In the genomic region with DNA sequence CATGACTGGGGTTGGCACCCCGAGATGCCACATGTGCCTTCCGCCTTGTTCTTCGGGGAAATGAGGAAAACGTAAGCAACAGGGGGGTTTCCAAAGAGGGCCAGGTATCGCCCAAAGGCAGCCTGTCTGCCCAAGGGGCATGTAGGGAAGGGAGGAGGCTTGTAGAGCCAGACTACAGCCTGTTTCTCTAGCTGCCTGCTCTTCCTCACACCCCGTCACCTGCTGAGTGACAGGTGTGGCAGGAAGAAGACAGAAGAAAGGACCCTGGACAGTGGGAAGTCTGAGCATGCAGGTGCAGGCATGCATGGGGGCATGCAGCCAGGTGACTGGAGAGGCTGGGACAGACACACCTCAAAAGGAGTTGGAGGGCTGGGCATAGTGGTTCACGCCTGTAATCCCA, we compare ENCODE assay signal across 23 cellular contexts. TPM values are rescaled to one million over a fixed set of nuclear protein-coding genes. Genes with fewer than 3 reads are reported as not detected.
DNase-seq lines count a peak whose midpoint lies in the region; ATAC-seq and TF ChIP-seq lines count a peak whose summit lies in the region.
"Had no signal": no experiment of that assay in that cellular context is flagged by ENCODE, and none has a peak within 500 bp of the region (broad histone marks: within the 10 kb centered on the region; RNA-seq: fewer than 3 reads in every experiment).

No MANE protein-coding gene starts in this region.

- WGBS in suprapubic skin, result 50% methylated on average over 7 of the region's 7 CpGs

- CTCF ChIA-PET in activated CD8-positive, alpha-beta memory T cell treated with anti-CD3 and anti-CD28 coated beads, Interleukin-2, amount 10 ng/mL, durations not matched to agents 7 days and 5 days (lab: Charles Lee), result no interaction called here

- H3K9me3 Mint-ChIP-seq in activated T-cell treated with anti-CD3 and anti-CD28 coated beads, Interleukin-2, amount 50 U/mL, for 72 hours, result no peaks in the 10 kb centered on the region
- no peaks in the 10 kb centered on the region for H3K9me3 Mint-ChIP-seq in activated CD8-positive, alpha-beta memory T cell treated with anti-CD3 and anti-CD28 coated beads, Interleukin-2, amount 10 ng/mL, durations not matched to agents 7 days and 5 days (ENCODE audit: low read depth)
- H3K9me3 Mint-ChIP-seq: CD4-positive, alpha-beta memory T cell had no signal

- no peaks in the 10 kb centered on the region for H3K36me3 Mint-ChIP-seq in activated T-cell treated with anti-CD3 and anti-CD28 coated beads, Interleukin-2, amount 50 U/mL, for 72 hours (ENCODE audit: insufficient read depth in 2 of 2)
- H3K36me3 Mint-ChIP-seq in activated CD8-positive, alpha-beta memory T cell treated with anti-CD3 and anti-CD28 coated beads, Interleukin-2, amount 10 ng/mL, durations not matched to agents 7 days and 5 days, result no peaks in the 10 kb centered on the region
- H3K36me3 Mint-ChIP-seq: CD4-positive, alpha-beta memory T cell had no signal

- TF ChIP-seq EP300 in suprapubic skin (IDR thresholded peaks at IDR 0.05), result no peak

- peak overlapping the region; percentile 54 for H3K27ac Mint-ChIP-seq in activated T-cell treated with anti-CD3 and anti-CD28 coated beads, Interleukin-2, amount 50 U/mL, for 72 hours
- no peak overlapping the region for H3K27ac Mint-ChIP-seq in activated CD8-positive, alpha-beta memory T cell treated with anti-CD3 and anti-CD28 coated beads, Interleukin-2, amount 10 ng/mL, durations not matched to agents 7 days and 5 days
- H3K27ac Mint-ChIP-seq: CD4-positive, alpha-beta memory T cell had no signal

- H3K4me3 Mint-ChIP-seq in activated T-cell treated with anti-CD3 and anti-CD28 coated beads, Interleukin-2, amount 50 U/mL, for 72 hours, result peak overlapping the region in 1 of 2 donors; percentile 7
- no peak overlapping the region for H3K4me3 Mint-ChIP-seq in activated CD8-positive, alpha-beta memory T cell treated with anti-CD3 and anti-CD28 coated beads, Interleukin-2, amount 10 ng/mL, durations not matched to agents 7 days and 5 days
- H3K4me3 Mint-ChIP-seq: activated CD4-positive, alpha-beta T cell treated with anti-CD3 and anti-CD28 coated beads, Interleukin-2, amount 10 ng/mL, durations not matched to agents 7 days and 5 days; CD4-positive, alpha-beta memory T cell had no signal

- TF ChIP-seq POLR2A in suprapubic skin (IDR thresholded peaks at IDR 0.05), result no peak

- H3K9me3 ChIP-seq in suprapubic skin, result no peaks in the 10 kb centered on the region
- H3K9me3 ChIP-seq: breast epithelium, esophagus muscularis mucosa, neutrophil had no signal

- H3K4me1 Mint-ChIP-seq in activated T-cell treated with anti-CD3 and anti-CD28 coated beads, Interleukin-2, amount 50 U/mL, for 72 hours (ENCODE audit: low read depth), result peaks cover 30% of the 10 kb centered on the region
- peaks cover 13% of the 10 kb centered on the region for H3K4me1 Mint-ChIP-seq in activated CD8-positive, alpha-beta memory T cell treated with anti-CD3 and anti-CD28 coated beads, Interleukin-2, amount 10 ng/mL, durations not matched to agents 7 days and 5 days

- peaks cover 24% of the 10 kb centered on the region for H3K4me1 ChIP-seq in suprapubic skin
- H3K4me1 ChIP-seq: breast epithelium, esophagus muscularis mucosa, tibial nerve had no signal

- no peaks in the 10 kb centered on the region for H3K36me3 ChIP-seq in suprapubic skin
- H3K36me3 ChIP-seq: breast epithelium, esophagus muscularis mucosa, neutrophil, tibial nerve had no signal

- peak overlapping the region; percentile 65 for H3K27ac ChIP-seq in suprapubic skin
- H3K27ac ChIP-seq: breast epithelium, esophagus muscularis mucosa, neutrophil, tibial nerve had no signal

- TF ChIP-seq CTCF in epithelial cell of esophagus (IDR thresholded peaks at IDR 0.05; ENCODE audit: insufficient read depth, low read depth, low read length, missing control alignments) (no peak), suprapubic skin (IDR thresholded peaks at IDR 0.05) (no peak)

- H3K27me3 Mint-ChIP-seq in activated T-cell treated with anti-CD3 and anti-CD28 coated beads, Interleukin-2, amount 50 U/mL, for 72 hours (ENCODE audit: low read depth), result no peaks in the 10 kb centered on the region
- peaks cover 2% of the 10 kb centered on the region for H3K27me3 Mint-ChIP-seq in activated CD8-positive, alpha-beta memory T cell treated with anti-CD3 and anti-CD28 coated beads, Interleukin-2, amount 10 ng/mL, durations not matched to agents 7 days and 5 days
- H3K27me3 Mint-ChIP-seq: CD4-positive, alpha-beta memory T cell had no signal

- H3K27me3 ChIP-seq in suprapubic skin, result no peaks in the 10 kb centered on the region
- H3K27me3 ChIP-seq: breast epithelium, esophagus muscularis mucosa, neutrophil, tibial nerve had no signal

- no peak for ATAC-seq in activated T-cell treated with anti-CD3 and anti-CD28 coated beads, Interleukin-2, amount 50 U/mL, for 72 hours (replicated peaks in 1 of 2)
- no peak for ATAC-seq in activated CD8-positive, alpha-beta memory T cell treated with anti-CD3 and anti-CD28 coated beads, Interleukin-2, amount 10 ng/mL, durations not matched to agents 7 days and 5 days
- ATAC-seq in HG03442 (IDR thresholded peaks at IDR 0.05; ENCODE audit: unreplicated experiment), result no peak
- no peak for ATAC-seq in HG02840 (IDR thresholded peaks at IDR 0.05; ENCODE audit: low FRiP score, unreplicated experiment)
- ATAC-seq: left ventricle myocardium superior had no signal

- no peak for DNase-seq in activated T-cell treated with anti-CD3 and anti-CD28 coated beads, Interleukin-2, amount 50 U/mL, for 72 hours
- DNase-seq in activated T-cell treated with anti-CD3 and anti-CD28 coated beads for 4 hours, result no peak
- DNase-seq in NCI-H69 (lab: John Stamatoyannopoulos, UW), result peak; percentile 11
- peak; percentile 63 for DNase-seq in epithelial cell of esophagus (ENCODE audit: low read depth)
- no peak for DNase-seq in suprapubic skin (ENCODE audit: low spot score in 2 of 2)
- no peak for DNase-seq in activated CD8-positive, alpha-beta memory T cell treated with anti-CD3 and anti-CD28 coated beads, Interleukin-2, amount 10 ng/mL, durations not matched to agents 7 days and 5 days
- DNase-seq: activated CD4-positive, alpha-beta T cell treated with anti-CD3 and anti-CD28 coated beads, Interleukin-2, amount 10 ng/mL, durations not matched to agents 7 days and 5 days; CD4-positive, alpha-beta memory T cell; Kasumi-1; left ventricle myocardium superior; NCI-H1105; NCI-H2171; NCI-H82 had no signal

- no peak overlapping the region for H3K4me3 ChIP-seq in epithelial cell of esophagus (ENCODE audit: low read length)
- no peak overlapping the region for H3K4me3 ChIP-seq in suprapubic skin
- H3K4me3 ChIP-seq: breast epithelium, esophagus muscularis mucosa, tibial nerve had no signal

RNA-seq across cellular contexts. Expression of a gene that starts 9.8 kb away (rescaled TPM):
- not detected for total RNA-seq in activated T-cell treated with anti-CD3 and anti-CD28 coated beads, Interleukin-2, amount 50 U/mL, for 72 hours
- total RNA-seq in suprapubic skin, result 100 to 1,000 TPM in 1 of 4 donors, 10 to 100 TPM in 3; 47.9 to 129 (median 60.9) TPM
- under 1 TPM in 1 of 2 experiments, not detected in 1; 0.05 TPM for total RNA-seq in activated CD8-positive, alpha-beta memory T cell treated with anti-CD3 and anti-CD28 coated beads, Interleukin-2, amount 10 ng/mL, durations not matched to agents 7 days and 5 days
- total RNA-seq: activated CD4-positive, alpha-beta T cell treated with anti-CD3 and anti-CD28 coated beads, Interleukin-2, amount 10 ng/mL, durations not matched to agents 7 days and 5 days; breast epithelium; CD4-positive, alpha-beta memory T cell; dermis microvascular lymphatic vessel endothelial cell; esophagus muscularis mucosa; H4; HT-29; left ventricle myocardium superior; renal cortical epithelial cell; tibial nerve had no signal

RNA-seq across cellular contexts. Expression of a gene that starts 38.7 kb away (rescaled TPM):
- 10 to 100 TPM; 22.6 to 32.7 TPM for total RNA-seq in activated T-cell treated with anti-CD3 and anti-CD28 coated beads, Interleukin-2, amount 50 U/mL, for 72 hours
- total RNA-seq in suprapubic skin, result 10 to 100 TPM; 16.0 to 31.4 (median 20.9) TPM
- total RNA-seq in activated CD8-positive, alpha-beta memory T cell treated with anti-CD3 and anti-CD28 coated beads, Interleukin-2, amount 10 ng/mL, durations not matched to agents 7 days and 5 days, result 10 to 100 TPM; 15.6 to 19.8 TPM

Comparison
In these comparisons a context has a peak if more than half of its experiments do, and no peak if none do; other contexts are left out.
1. DNase-seq: peak in NCI-H69 (single experiment) and epithelial cell of esophagus (single experiment); none in activated T-cell treated with anti-CD3 and anti-CD28 coated beads, Interleukin-2, amount 50 U/mL, for 72 hours (0 of 2), activated T-cell treated with anti-CD3 and anti-CD28 coated beads for 4 hours (single experiment), suprapubic skin (0 of 2) and activated CD8-positive, alpha-beta memory T cell treated with anti-CD3 and anti-CD28 coated beads, Interleukin-2, amount 10 ng/mL, durations not matched to agents 7 days and 5 days (single experiment).
2. RNA of a gene that starts 9.8 kb away (total RNA-seq): 47.9 to 129 TPM in suprapubic skin; 0.05 TPM in activated CD8-positive, alpha-beta memory T cell treated with anti-CD3 and anti-CD28 coated beads, Interleukin-2, amount 10 ng/mL, durations not matched to agents 7 days and 5 days and not detected in activated T-cell treated with anti-CD3 and anti-CD28 coated beads, Interleukin-2, amount 50 U/mL, for 72 hours; every median in the first group is over 10 times any median in the second.